In the genomic region with DNA sequence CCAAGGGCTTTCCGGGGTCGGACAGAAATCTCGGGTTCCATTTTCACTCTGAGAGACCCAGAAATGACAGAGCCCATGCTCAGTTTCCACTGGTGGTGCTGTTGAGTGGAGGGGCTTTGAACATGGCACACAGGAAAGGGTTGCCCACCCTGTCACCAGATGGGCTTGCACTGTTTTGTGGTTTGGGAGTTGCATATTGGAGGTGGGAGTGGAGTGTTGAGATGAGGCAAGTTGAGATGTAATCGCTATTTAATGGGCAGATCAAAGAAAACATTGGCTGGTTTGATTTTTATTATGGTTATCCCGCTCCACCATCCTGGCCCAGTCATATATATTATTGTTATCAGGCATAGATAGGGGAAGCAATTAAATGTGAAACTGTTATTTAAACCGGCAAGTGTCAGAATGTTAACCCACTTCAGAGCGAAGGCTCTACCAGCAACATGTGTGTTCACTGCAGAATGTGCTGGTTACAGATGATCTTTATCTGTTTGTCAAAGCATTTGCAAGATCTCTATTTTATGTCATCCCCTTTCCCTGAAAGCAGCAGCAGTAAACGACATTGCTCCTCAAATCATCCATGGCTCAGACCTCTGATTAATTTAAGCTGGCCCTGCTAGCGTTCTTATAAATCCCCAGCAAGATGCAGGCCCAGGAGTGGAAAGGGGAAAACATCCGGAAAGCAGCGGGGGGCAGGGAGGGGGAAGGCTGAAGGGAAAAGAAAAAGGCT, we compare ENCODE assay signal across 1 cellular context.
TF ChIP-seq lines count a peak whose summit lies in the region.

No MANE protein-coding gene starts in this region.

TF ChIP-seq in HEK293, 187 proteins besides CTCF, POLR2A, EP300 and RAD21 (continued from another document and continues in another):
- TF ChIP-seq, protein P1, sequence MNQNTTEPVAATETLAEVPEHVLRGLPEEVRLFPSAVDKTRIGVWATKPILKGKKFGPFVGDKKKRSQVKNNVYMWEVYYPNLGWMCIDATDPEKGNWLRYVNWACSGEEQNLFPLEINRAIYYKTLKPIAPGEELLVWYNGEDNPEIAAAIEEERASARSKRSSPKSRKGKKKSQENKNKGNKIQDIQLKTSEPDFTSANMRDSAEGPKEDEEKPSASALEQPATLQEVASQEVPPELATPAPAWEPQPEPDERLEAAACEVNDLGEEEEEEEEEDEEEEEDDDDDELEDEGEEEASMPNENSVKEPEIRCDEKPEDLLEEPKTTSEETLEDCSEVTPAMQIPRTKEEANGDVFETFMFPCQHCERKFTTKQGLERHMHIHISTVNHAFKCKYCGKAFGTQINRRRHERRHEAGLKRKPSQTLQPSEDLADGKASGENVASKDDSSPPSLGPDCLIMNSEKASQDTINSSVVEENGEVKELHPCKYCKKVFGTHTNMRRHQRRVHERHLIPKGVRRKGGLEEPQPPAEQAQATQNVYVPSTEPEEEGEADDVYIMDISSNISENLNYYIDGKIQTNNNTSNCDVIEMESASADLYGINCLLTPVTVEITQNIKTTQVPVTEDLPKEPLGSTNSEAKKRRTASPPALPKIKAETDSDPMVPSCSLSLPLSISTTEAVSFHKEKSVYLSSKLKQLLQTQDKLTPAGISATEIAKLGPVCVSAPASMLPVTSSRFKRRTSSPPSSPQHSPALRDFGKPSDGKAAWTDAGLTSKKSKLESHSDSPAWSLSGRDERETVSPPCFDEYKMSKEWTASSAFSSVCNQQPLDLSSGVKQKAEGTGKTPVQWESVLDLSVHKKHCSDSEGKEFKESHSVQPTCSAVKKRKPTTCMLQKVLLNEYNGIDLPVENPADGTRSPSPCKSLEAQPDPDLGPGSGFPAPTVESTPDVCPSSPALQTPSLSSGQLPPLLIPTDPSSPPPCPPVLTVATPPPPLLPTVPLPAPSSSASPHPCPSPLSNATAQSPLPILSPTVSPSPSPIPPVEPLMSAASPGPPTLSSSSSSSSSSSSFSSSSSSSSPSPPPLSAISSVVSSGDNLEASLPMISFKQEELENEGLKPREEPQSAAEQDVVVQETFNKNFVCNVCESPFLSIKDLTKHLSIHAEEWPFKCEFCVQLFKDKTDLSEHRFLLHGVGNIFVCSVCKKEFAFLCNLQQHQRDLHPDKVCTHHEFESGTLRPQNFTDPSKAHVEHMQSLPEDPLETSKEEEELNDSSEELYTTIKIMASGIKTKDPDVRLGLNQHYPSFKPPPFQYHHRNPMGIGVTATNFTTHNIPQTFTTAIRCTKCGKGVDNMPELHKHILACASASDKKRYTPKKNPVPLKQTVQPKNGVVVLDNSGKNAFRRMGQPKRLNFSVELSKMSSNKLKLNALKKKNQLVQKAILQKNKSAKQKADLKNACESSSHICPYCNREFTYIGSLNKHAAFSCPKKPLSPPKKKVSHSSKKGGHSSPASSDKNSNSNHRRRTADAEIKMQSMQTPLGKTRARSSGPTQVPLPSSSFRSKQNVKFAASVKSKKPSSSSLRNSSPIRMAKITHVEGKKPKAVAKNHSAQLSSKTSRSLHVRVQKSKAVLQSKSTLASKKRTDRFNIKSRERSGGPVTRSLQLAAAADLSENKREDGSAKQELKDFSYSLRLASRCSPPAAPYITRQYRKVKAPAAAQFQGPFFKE (tag by site-specific recombination; IDR thresholded peaks at IDR 0.05; ENCODE audit: borderline replicate concordance), result no peak
- TF ChIP-seq, protein P2, sequence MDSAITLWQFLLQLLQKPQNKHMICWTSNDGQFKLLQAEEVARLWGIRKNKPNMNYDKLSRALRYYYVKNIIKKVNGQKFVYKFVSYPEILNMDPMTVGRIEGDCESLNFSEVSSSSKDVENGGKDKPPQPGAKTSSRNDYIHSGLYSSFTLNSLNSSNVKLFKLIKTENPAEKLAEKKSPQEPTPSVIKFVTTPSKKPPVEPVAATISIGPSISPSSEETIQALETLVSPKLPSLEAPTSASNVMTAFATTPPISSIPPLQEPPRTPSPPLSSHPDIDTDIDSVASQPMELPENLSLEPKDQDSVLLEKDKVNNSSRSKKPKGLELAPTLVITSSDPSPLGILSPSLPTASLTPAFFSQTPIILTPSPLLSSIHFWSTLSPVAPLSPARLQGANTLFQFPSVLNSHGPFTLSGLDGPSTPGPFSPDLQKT (IDR thresholded peaks at IDR 0.05; ENCODE audit: borderline replicate concordance, low read depth, low read length), result no peak
- TF ChIP-seq ZFP69B (tag by site-specific recombination; IDR thresholded peaks at IDR 0.05) (no peak), ZNF138 (tag by site-specific recombination; IDR thresholded peaks at IDR 0.05; ENCODE audit: borderline replicate concordance) (no peak), HOXD13 (CRISPR knock-in tag; IDR thresholded peaks at IDR 0.05; ENCODE audit: borderline replicate concordance) (no peak), ZNF48 (tag by site-specific recombination; IDR thresholded peaks at IDR 0.05) (no peak), GLIS2 (tag by site-specific recombination; IDR thresholded peaks at IDR 0.05) (no peak), ZFP37 (tag by site-specific recombination; IDR thresholded peaks at IDR 0.05) (no peak), ZNF404 (tag by site-specific recombination; IDR thresholded peaks at IDR 0.05) (no peak), ZNF223 (tag by site-specific recombination; IDR thresholded peaks at IDR 0.05) (no peak), MYNN (tag by site-specific recombination; IDR thresholded peaks at IDR 0.05; ENCODE audit: borderline replicate concordance) (no peak), ZNF423 (tag by site-specific recombination; IDR thresholded peaks at IDR 0.05) (no peak; the same call in 1 of the 2 replicates), ZNF394 (tag by site-specific recombination; IDR thresholded peaks at IDR 0.05; ENCODE audit: borderline replicate concordance) (no peak), PBX3 (CRISPR knock-in tag; IDR thresholded peaks at IDR 0.05) (no peak), KLF16 (tag by site-specific recombination; IDR thresholded peaks at IDR 0.05) (0 out of 2 replicates have a peak, but pooled peaks have one; percentile 23), ZNF112 (tag by site-specific recombination; IDR thresholded peaks at IDR 0.05) (no peak), ZNF776 (tag by site-specific recombination; IDR thresholded peaks at IDR 0.05; ENCODE audit: borderline replicate concordance) (no peak), ZNF785 (tag by site-specific recombination; IDR thresholded peaks at IDR 0.05) (no peak), ZNF311 (tag by site-specific recombination; IDR thresholded peaks at IDR 0.05; ENCODE audit: borderline replicate concordance) (no peak), ZNF660 (tag by site-specific recombination; IDR thresholded peaks at IDR 0.05) (no peak), ZFP3 (tag by site-specific recombination; IDR thresholded peaks at IDR 0.05; ENCODE audit: low read depth) (no peak), ZNF555 (tag by site-specific recombination; conservative IDR thresholded peaks at IDR 0.05) (no peak), BCL11A (tag by site-specific recombination; IDR thresholded peaks at IDR 0.05; ENCODE audit: low read depth) (no peak), GLI2 (tag by site-specific recombination; IDR thresholded peaks at IDR 0.05; ENCODE audit: borderline replicate concordance, low read depth) (no peak), INSM2 (tag by site-specific recombination; IDR thresholded peaks at IDR 0.05) (no peak), BCL11B (tag by site-specific recombination; IDR thresholded peaks at IDR 0.05; ENCODE audit: low read depth) (no peak), HOXA7 (CRISPR knock-in tag; IDR thresholded peaks at IDR 0.05; ENCODE audit: borderline replicate concordance) (no peak), ZNF433 (tag by site-specific recombination; IDR thresholded peaks at IDR 0.05; ENCODE audit: low read depth) (no peak), ZNF645 (tag by site-specific recombination; IDR thresholded peaks at IDR 0.05) (no peak), ZNF416 (tag by site-specific recombination; IDR thresholded peaks at IDR 0.05) (no peak), OSR2 (tag by site-specific recombination; IDR thresholded peaks at IDR 0.05) (no peak), PRDM10 (tag by site-specific recombination; IDR thresholded peaks at IDR 0.05) (no peak), ZNF558 (tag by site-specific recombination; IDR thresholded peaks at IDR 0.05) (no peak), ZNF280C (tag by site-specific recombination; IDR thresholded peaks at IDR 0.05) (no peak), GFI1B (tag by site-specific recombination; IDR thresholded peaks at IDR 0.05) (no peak), ZNF24 (tag by site-specific recombination; IDR thresholded peaks at IDR 0.05) (no peak), ZNF747 (tag by site-specific recombination; IDR thresholded peaks at IDR 0.05) (no peak)
- TF ChIP-seq, protein P3, sequence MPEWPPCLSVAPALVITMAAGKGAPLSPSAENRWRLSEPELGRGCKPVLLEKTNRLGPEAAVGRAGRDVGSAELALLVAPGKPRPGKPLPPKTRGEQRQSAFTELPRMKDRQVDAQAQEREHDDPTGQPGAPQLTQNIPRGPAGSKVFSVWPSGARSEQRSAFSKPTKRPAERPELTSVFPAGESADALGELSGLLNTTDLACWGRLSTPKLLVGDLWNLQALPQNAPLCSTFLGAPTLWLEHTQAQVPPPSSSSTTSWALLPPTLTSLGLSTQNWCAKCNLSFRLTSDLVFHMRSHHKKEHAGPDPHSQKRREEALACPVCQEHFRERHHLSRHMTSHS (tag by site-specific recombination; IDR thresholded peaks at IDR 0.05), result no peak
- TF ChIP-seq, protein P4, sequence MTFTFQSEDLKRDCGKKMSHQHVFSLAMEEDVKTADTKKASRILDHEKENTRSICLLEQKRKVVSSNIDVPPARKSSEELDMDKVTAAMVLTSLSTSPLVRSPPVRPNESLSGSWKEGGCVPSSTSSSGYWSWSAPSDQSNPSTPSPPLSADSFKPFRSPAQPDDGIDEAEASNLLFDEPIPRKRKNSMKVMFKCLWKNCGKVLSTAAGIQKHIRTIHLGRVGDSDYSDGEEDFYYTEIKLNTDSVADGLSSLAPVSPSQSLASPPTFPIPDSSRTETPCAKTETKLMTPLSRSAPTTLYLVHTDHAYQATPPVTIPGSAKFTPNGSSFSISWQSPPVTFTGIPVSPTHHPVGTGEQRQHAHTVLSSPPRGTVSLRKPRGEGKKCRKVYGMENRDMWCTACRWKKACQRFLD (tag by site-specific recombination; IDR thresholded peaks at IDR 0.05), result no peak
